ENCODE assay signal across 15 cellular contexts in genomic region chr3:150222190-150222548, GRCh38.
DNase-seq lines count a peak whose midpoint lies in the region; ATAC-seq and TF ChIP-seq lines count a peak whose summit lies in the region.
"Had no signal": no experiment of that assay in that cellular context is flagged by ENCODE, and none has a peak within 500 bp of the region (broad histone marks: within the 10 kb centered on the region; RNA-seq: fewer than 3 reads in every experiment).

No MANE protein-coding gene starts in this region.

- DNase-seq in NCI-H526 (lab: John Stamatoyannopoulos, UW) (peak; percentile 30 to 78), endothelial cell (ENCODE audit: low spot score) (no peak), smooth muscle cell (lab: John Stamatoyannopoulos, UW; ENCODE audit: unreplicated experiment) (no peak), upper lobe of right lung (no peak)
- DNase-seq: CD4-positive, CD25-positive, alpha-beta regulatory T cell; EL; GF-D8; KBM-7; NCI-H1092 treated with DMSO at 0.1 percent for 48 hours; NCI-H2029; NCI-H446 treated with DMSO at 0.1 percent for 48 hours; NCI-H748 treated with DMSO at 0.1 percent for 48 hours had no signal

- H3F3A ChIP-seq in smooth muscle cell (ENCODE audit: low read depth), result no peaks in the 10 kb centered on the region

- no peaks in the 10 kb centered on the region for H3K79me2 ChIP-seq in smooth muscle cell (ENCODE audit: low read depth)

- peaks cover 3% of the 10 kb centered on the region for H3K36me3 Mint-ChIP-seq in endothelial cell (ENCODE audit: low read depth, unreplicated experiment)
- H3K36me3 Mint-ChIP-seq: CD4-positive, CD25-positive, alpha-beta regulatory T cell had no signal

- H3K4me3 Mint-ChIP-seq in endothelial cell (ENCODE audit: unreplicated experiment), result peak overlapping the region; percentile 11
- H3K4me3 Mint-ChIP-seq: CD4-positive, CD25-positive, alpha-beta regulatory T cell had no signal

- H3K9me3 ChIP-seq in HUES6 (ENCODE audit: control insufficient read depth, insufficient read depth, low read depth, low read length), result peaks cover 12% of the 10 kb centered on the region
- no peaks in the 10 kb centered on the region for H3K9me3 ChIP-seq in neuron (ENCODE audit: low read length)
- H3K9me3 ChIP-seq in smooth muscle cell (replicated peaks; ENCODE audit: low read depth), result no peaks in the 10 kb centered on the region
- H3K9me3 ChIP-seq in upper lobe of right lung, result no peaks in the 10 kb centered on the region

- peaks cover 8% of the 10 kb centered on the region for H3K27me3 Mint-ChIP-seq in endothelial cell (ENCODE audit: unreplicated experiment)

- H3K4me1 Mint-ChIP-seq in endothelial cell (ENCODE audit: unreplicated experiment), result peaks cover 54% of the 10 kb centered on the region

- no peaks in the 10 kb centered on the region for H3K36me3 ChIP-seq in HUES6 (ENCODE audit: control insufficient read depth, insufficient read depth, low read length)
- H3K36me3 ChIP-seq in neuron (ENCODE audit: insufficient read depth, low read length), result no peaks in the 10 kb centered on the region
- no peaks in the 10 kb centered on the region for H3K36me3 ChIP-seq in smooth muscle cell (ENCODE audit: low read depth)
- no peaks in the 10 kb centered on the region for H3K36me3 ChIP-seq in upper lobe of right lung

- H3K9me3 Mint-ChIP-seq in endothelial cell (ENCODE audit: unreplicated experiment), result no peaks in the 10 kb centered on the region

- H3K27ac Mint-ChIP-seq in endothelial cell (ENCODE audit: unreplicated experiment), result no peak overlapping the region

- H3K27me3 ChIP-seq in HUES6 (ENCODE audit: control insufficient read depth, insufficient read depth, low read length), result peaks cover 8% of the 10 kb centered on the region
- no peaks in the 10 kb centered on the region for H3K27me3 ChIP-seq in neuron (ENCODE audit: insufficient read depth, low read length)
- no peaks in the 10 kb centered on the region for H3K27me3 ChIP-seq in smooth muscle cell (ENCODE audit: low read depth)
- peaks cover 13% of the 10 kb centered on the region for H3K27me3 ChIP-seq in upper lobe of right lung

- H3K9ac ChIP-seq in HUES6 (ENCODE audit: low read length) (no peak overlapping the region), smooth muscle cell (ENCODE audit: low read depth) (no peak overlapping the region)

- H3K4me1 ChIP-seq in HUES6 (ENCODE audit: control insufficient read depth, insufficient read depth, low read length) (peaks cover 31% of the 10 kb centered on the region), neuron (ENCODE audit: insufficient read depth, low read length) (peaks cover 13% of the 10 kb centered on the region), smooth muscle cell (ENCODE audit: low read depth) (peaks cover 6% of the 10 kb centered on the region), upper lobe of right lung (no peaks in the 10 kb centered on the region)

- H2AFZ ChIP-seq in neuron (ENCODE audit: low read depth, low read length) (peak overlapping the region; percentile 39), smooth muscle cell (ENCODE audit: low read depth) (no peak overlapping the region)

- H3K27ac ChIP-seq in HUES6 (ENCODE audit: low read depth, low read length) (no peak overlapping the region), smooth muscle cell (ENCODE audit: low read depth) (no peak overlapping the region), upper lobe of right lung (no peak overlapping the region)

- ATAC-seq in HG02970 (IDR thresholded peaks at IDR 0.05; ENCODE audit: low FRiP score, unreplicated experiment) (no peak), upper lobe of right lung (no peak)

- intact Hi-C loops in upper lobe of right lung (cut with DNase I), result no loop called here

- H3K4me2 ChIP-seq in smooth muscle cell, result no peak overlapping the region

- H4K20me1 ChIP-seq in smooth muscle cell (ENCODE audit: low read depth), result no peaks in the 10 kb centered on the region

- TF ChIP-seq CTCF in endothelial cell (IDR thresholded peaks at IDR 0.05; ENCODE audit: unreplicated experiment) (no peak), smooth muscle cell (IDR thresholded peaks at IDR 0.05; ENCODE audit: borderline replicate concordance, insufficient read depth, poor library complexity, severe bottlenecking) (no peak), upper lobe of right lung (IDR thresholded peaks at IDR 0.05) (no peak)

- WGBS in smooth muscle cell (ENCODE audit: low lambda C conversion rate), result 86% methylated on average over 7 of the region's 7 CpGs

- peak overlapping the region; percentile 56; the same call in 1 of the 2 replicates for H3K4me3 ChIP-seq in HUES6 (ENCODE audit: low read depth, low read length)
- no peak overlapping the region for H3K4me3 ChIP-seq in neuron (ENCODE audit: low read length)
- no peak overlapping the region for H3K4me3 ChIP-seq in smooth muscle cell
- H3K4me3 ChIP-seq in upper lobe of right lung, result no peak overlapping the region

Comparison
In these comparisons a context has a peak if more than half of its experiments do, and no peak if none do; other contexts are left out.
1. DNase-seq: peak in NCI-H526 (2 of 2); none in endothelial cell (single experiment), smooth muscle cell (single experiment) and upper lobe of right lung (single experiment).